10 cellular contexts compared by ENCODE assay signal in the genomic region with DNA sequence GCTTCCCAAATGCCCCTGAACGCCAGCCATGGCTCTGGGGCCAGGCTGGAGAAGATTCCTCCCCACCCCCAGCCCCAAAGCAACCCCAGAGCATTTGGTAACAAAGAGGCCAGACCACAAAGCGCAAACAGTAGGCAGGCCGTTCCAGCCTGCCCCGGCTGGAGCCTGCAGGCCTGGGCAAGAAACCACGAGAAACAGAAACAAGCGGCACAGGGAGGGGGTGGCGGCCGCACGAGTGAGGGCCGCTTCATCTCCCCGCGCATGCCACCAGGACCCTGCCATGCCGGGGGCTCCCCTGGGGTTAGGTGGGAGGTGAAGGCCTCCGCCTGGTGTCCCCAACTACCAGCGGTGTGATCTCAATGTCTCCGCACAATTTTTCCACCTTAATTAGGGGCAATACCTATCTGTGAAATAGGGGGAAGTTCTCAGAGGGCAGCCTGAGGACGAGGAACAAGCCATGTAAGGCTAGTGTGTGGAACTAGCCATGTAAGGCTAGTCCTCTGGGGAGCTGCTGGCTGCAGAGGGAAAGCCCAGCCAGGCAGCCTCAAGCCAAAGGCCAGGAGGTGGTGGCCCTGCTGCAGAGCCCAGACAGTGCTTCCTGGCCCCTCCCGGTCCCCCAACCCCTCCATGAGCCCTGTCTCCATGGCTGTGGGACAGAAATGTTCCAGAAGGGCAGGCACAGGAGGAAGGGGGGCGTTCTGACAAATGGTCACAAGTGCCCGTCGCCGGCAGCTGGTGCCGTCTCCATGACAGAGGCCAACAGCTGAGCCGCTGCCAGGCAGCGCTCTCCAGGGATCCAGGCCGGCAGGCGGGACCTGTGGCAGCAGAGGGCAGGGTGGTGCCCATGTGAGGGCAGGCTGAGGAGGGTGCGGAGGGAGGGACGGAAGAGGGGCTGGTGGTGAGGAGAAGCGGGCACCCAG. TPM values are rescaled to one million over a fixed set of nuclear protein-coding genes. Genes with fewer than 3 reads are reported as not detected.
DNase-seq lines count a peak whose midpoint lies in the region; ATAC-seq and TF ChIP-seq lines count a peak whose summit lies in the region.
"Had no signal": no experiment of that assay in that cellular context is flagged by ENCODE, and none has a peak within 500 bp of the region (broad histone marks: within the 10 kb centered on the region; RNA-seq: fewer than 3 reads in every experiment).

No MANE protein-coding gene starts in this region.

- DNase-seq in Ammon's horn (ENCODE audit: low spot score) (peak; percentile 91), NCI-H510A treated with DMSO at 0.1 percent for 48 hours (lab: John Stamatoyannopoulos, UW) (peak; percentile 38), osteoblast (ENCODE audit: insufficient read length, low spot score, missing footprints) (peak; percentile 88), Kasumi-1 (lab: John Stamatoyannopoulos, UW) (no peak)
- DNase-seq: stimulated activated CD4-positive, alpha-beta T cell treated with anti-CD3 and anti-CD28 coated beads, Interleukin-1b, Interleukin-23, amount 100 ng/mL, for 48 hours had no signal

- H3K36me3 ChIP-seq in osteoblast (ENCODE audit: insufficient read depth, low read length): peaks cover 4% of the 10 kb centered on the region

- H3K4me2 ChIP-seq in osteoblast (ENCODE audit: insufficient read depth, low read length): no peak overlapping the region

- no peaks in the 10 kb centered on the region for H4K20me1 ChIP-seq in osteoblast (ENCODE audit: insufficient read depth, low read length)

- H3K27me3 ChIP-seq in osteoblast (ENCODE audit: insufficient read depth, low read length): no peaks in the 10 kb centered on the region

- TF ChIP-seq CTCF in osteoblast (IDR thresholded peaks at IDR 0.05; ENCODE audit: extremely low read depth, low read depth, low read length): no peak

- no peak overlapping the region for H2AFZ ChIP-seq in osteoblast (ENCODE audit: low read length)

- ATAC-seq in esophagus mucosa (peak; percentile 51), HG02610 (IDR thresholded peaks at IDR 0.05; ENCODE audit: unreplicated experiment) (no peak), HG03442 (IDR thresholded peaks at IDR 0.05; ENCODE audit: unreplicated experiment) (no peak), HG03439 (IDR thresholded peaks at IDR 0.05; ENCODE audit: unreplicated experiment) (no peak)

- H3K27ac ChIP-seq in osteoblast (ENCODE audit: low read depth, low read length): peak overlapping the region; percentile 61

- H3K4me1 ChIP-seq in osteoblast (ENCODE audit: insufficient read depth, low read length): peaks cover 54% of the 10 kb centered on the region

- H3K4me3 ChIP-seq in osteoblast (ENCODE audit: insufficient read depth, low read length): no peak overlapping the region

- H3K79me2 ChIP-seq in osteoblast (ENCODE audit: insufficient read depth, low read length): peaks cover 6% of the 10 kb centered on the region

- H3K9me3 ChIP-seq in osteoblast (ENCODE audit: low read depth, low read length): no peaks in the 10 kb centered on the region

RNA-seq across cellular contexts. Expression of a gene that starts 14.5 kb away (rescaled TPM):
- total RNA-seq in esophagus mucosa (32.8 TPM), osteoblast (54.2 and 56.5 TPM in 2 replicates)

RNA-seq across cellular contexts. Expression of a gene that starts 54.0 kb away (rescaled TPM):
- 7.9 TPM for total RNA-seq in esophagus mucosa
- 5.6 and 9.4 TPM in 2 replicates for total RNA-seq in osteoblast
- total RNA-seq: activated T-helper 2 cell treated with anti-CD3 and anti-CD28 coated beads, Interferon-gamma antibody, Interleukin-2, Interleukin-4, amounts not matched to agents 10 μg/mL and 5 μg/mL and 100 μg/mL, durations not matched to agents 14 hours and 24 hours and 36 hours had no signal

Comparison
In these comparisons a context has a peak if more than half of its experiments do, and no peak if none do; other contexts are left out.
1. DNase-seq: peak in Ammon's horn (single experiment), NCI-H510A treated with DMSO at 0.1 percent for 48 hours (single experiment) and osteoblast (single experiment); none in Kasumi-1 (0 of 2).